ENCODE assay signal across 1 cellular context in the genomic region with DNA sequence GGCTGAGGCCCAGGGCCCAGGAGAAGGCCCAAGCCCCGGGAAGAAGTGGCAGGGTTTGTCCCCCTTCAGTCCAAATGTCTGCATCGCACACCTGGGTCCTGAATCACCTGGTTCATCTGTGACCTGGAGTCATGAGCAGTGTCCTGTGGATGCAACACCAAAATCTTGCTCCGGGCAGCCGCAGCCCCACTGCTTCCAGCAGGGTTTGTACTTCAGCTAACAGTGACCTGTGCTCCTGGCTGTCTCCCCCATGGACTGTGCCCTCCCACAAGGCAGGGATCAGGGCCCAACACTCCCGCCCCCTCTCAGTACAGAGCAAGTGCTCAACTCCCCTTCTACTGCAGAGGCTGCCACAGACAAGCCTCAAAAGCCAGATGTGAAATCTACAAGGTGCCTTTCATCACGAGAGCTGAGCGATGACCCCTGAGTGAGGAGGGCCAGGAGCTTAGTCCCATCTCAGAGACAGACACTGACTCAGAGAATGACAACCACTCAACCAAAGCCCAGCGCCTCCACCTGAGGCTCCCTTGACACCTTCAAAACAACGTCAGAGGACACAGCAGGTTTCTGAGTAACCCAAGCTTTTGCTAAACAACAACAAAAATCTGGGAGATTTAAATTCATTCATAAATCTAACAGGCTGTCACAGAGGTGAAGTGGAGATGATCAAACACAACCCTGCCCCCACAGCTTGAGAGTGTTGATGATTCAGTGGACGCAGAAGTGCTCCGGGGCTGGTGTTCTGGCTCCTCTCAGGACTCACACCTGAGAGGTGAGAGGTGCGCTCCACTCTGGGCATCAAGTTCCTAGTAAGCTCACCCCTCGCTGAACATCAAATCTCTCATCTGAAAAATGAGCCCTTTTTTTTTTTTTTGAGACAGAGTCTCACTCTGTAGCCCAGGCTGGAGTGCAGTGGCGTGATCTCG.
TF ChIP-seq lines count a peak whose summit lies in the region.

No MANE protein-coding gene starts in this region.

TF ChIP-seq in K562, 482 proteins besides CTCF, POLR2A, EP300 and RAD21:
- TF ChIP-seq, protein P1, sequence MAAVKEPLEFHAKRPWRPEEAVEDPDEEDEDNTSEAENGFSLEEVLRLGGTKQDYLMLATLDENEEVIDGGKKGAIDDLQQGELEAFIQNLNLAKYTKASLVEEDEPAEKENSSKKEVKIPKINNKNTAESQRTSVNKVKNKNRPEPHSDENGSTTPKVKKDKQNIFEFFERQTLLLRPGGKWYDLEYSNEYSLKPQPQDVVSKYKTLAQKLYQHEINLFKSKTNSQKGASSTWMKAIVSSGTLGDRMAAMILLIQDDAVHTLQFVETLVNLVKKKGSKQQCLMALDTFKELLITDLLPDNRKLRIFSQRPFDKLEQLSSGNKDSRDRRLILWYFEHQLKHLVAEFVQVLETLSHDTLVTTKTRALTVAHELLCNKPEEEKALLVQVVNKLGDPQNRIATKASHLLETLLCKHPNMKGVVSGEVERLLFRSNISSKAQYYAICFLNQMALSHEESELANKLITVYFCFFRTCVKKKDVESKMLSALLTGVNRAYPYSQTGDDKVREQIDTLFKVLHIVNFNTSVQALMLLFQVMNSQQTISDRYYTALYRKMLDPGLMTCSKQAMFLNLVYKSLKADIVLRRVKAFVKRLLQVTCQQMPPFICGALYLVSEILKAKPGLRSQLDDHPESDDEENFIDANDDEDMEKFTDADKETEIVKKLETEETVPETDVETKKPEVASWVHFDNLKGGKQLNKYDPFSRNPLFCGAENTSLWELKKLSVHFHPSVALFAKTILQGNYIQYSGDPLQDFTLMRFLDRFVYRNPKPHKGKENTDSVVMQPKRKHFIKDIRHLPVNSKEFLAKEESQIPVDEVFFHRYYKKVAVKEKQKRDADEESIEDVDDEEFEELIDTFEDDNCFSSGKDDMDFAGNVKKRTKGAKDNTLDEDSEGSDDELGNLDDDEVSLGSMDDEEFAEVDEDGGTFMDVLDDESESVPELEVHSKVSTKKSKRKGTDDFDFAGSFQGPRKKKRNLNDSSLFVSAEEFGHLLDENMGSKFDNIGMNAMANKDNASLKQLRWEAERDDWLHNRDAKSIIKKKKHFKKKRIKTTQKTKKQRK (IDR thresholded peaks at IDR 0.05; ENCODE audit: borderline replicate concordance, low read depth, low read length): no peak
- TF ChIP-seq, protein P2, sequence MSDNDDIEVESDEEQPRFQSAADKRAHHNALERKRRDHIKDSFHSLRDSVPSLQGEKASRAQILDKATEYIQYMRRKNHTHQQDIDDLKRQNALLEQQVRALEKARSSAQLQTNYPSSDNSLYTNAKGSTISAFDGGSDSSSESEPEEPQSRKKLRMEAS (CRISPR knock-in tag; IDR thresholded peaks at IDR 0.05): no peak
- TF ChIP-seq, protein P3, sequence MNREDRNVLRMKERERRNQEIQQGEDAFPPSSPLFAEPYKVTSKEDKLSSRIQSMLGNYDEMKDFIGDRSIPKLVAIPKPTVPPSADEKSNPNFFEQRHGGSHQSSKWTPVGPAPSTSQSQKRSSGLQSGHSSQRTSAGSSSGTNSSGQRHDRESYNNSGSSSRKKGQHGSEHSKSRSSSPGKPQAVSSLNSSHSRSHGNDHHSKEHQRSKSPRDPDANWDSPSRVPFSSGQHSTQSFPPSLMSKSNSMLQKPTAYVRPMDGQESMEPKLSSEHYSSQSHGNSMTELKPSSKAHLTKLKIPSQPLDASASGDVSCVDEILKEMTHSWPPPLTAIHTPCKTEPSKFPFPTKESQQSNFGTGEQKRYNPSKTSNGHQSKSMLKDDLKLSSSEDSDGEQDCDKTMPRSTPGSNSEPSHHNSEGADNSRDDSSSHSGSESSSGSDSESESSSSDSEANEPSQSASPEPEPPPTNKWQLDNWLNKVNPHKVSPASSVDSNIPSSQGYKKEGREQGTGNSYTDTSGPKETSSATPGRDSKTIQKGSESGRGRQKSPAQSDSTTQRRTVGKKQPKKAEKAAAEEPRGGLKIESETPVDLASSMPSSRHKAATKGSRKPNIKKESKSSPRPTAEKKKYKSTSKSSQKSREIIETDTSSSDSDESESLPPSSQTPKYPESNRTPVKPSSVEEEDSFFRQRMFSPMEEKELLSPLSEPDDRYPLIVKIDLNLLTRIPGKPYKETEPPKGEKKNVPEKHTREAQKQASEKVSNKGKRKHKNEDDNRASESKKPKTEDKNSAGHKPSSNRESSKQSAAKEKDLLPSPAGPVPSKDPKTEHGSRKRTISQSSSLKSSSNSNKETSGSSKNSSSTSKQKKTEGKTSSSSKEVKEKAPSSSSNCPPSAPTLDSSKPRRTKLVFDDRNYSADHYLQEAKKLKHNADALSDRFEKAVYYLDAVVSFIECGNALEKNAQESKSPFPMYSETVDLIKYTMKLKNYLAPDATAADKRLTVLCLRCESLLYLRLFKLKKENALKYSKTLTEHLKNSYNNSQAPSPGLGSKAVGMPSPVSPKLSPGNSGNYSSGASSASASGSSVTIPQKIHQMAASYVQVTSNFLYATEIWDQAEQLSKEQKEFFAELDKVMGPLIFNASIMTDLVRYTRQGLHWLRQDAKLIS (CRISPR knock-in tag; IDR thresholded peaks at IDR 0.05): no peak
- TF ChIP-seq ZEB2 (IDR thresholded peaks at IDR 0.05): no peak
- TF ChIP-seq, protein P4, sequence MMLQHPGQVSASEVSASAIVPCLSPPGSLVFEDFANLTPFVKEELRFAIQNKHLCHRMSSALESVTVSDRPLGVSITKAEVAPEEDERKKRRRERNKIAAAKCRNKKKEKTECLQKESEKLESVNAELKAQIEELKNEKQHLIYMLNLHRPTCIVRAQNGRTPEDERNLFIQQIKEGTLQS (IDR thresholded peaks at IDR 0.05): no peak
- TF ChIP-seq, protein P4 (CRISPR knock-in tag; conservative IDR thresholded peaks at IDR 0.05): no peak
- TF ChIP-seq MAFG (tag; conservative IDR thresholded peaks at IDR 0.05): no peak
